14 cellular contexts compared by ENCODE assay signal in the genomic region with DNA sequence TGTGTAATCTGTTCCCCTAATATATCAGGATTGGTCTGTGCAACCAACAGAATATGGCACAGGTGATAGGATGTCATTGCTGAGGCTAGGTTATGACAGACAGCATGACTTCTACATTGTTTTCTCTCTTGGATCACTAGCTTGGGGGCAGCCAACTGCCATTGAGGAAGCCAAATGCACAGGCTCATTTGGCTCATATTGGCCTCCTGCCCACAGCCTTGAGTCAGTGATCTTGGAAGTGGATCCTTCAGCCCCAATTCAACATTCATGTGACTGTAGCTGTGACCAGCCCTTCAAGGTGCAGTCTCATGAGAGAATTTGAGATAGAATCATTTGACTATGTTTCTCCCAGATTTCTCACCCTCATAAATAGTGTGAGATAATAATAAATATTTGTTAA.
"Had no signal": no experiment of that assay in that cellular context is flagged by ENCODE, and none has a peak within 500 bp of the region (broad histone marks: within the 10 kb centered on the region; RNA-seq: fewer than 3 reads in every experiment).

No MANE protein-coding gene starts in this region.

- ATAC-seq: activated CD8-positive, alpha-beta T cell treated with anti-CD3 and anti-CD28 coated beads for 36 hours; activated T-cell treated with anti-CD3 and anti-CD28 coated beads, Interleukin-2, amount 50 U/mL, for 4 hours; body of pancreas; stimulated activated naive B cell treated with anti-CD40 and anti-IgM and Interleukin-4, amounts not matched to agents 10 μg/mL and 1 μg/mL and 100 μg/mL, for 72 hours had no signal

- H3K27me3 ChIP-seq: body of pancreas, ovary had no signal

- H3K36me3 ChIP-seq: ovary had no signal

- H3K4me3 ChIP-seq: body of pancreas, lung, ovary had no signal

- H3K9me3 ChIP-seq: body of pancreas, ovary had no signal

- DNase-seq: activated B cell treated with CpG ODN at 0.5 μM for 24 hours; activated CD4-positive, alpha-beta T cell treated with anti-CD3 and anti-CD28 coated beads for 48 hours; activated CD8-positive, alpha-beta T cell treated with anti-CD3 and anti-CD28 coated beads for 36 hours; activated effector memory CD4-positive, alpha-beta T cell treated with Interleukin-2 at 50 U/mL for 16 hours; activated naive CD4-positive, alpha-beta T cell treated with anti-CD3 and anti-CD28 coated beads, Interleukin-2, amount 50 U/mL, for 16 hours; activated T-cell treated with anti-CD3 and anti-CD28 coated beads, Interleukin-2, amount 50 U/mL, for 4 hours; body of pancreas; effector memory CD4-positive, alpha-beta T cell; immature natural killer cell; midbrain; ovary; stimulated activated CD4-positive, alpha-beta T cell treated with anti-CD3 and anti-CD28 coated beads, Interleukin-2, amount 100 ng/mL, for 48 hours; stimulated activated naive B cell treated with anti-CD40 and anti-IgM and Interleukin-4, amounts not matched to agents 10 μg/mL and 1 μg/mL and 100 μg/mL, for 72 hours had no signal
